In the genomic region with DNA sequence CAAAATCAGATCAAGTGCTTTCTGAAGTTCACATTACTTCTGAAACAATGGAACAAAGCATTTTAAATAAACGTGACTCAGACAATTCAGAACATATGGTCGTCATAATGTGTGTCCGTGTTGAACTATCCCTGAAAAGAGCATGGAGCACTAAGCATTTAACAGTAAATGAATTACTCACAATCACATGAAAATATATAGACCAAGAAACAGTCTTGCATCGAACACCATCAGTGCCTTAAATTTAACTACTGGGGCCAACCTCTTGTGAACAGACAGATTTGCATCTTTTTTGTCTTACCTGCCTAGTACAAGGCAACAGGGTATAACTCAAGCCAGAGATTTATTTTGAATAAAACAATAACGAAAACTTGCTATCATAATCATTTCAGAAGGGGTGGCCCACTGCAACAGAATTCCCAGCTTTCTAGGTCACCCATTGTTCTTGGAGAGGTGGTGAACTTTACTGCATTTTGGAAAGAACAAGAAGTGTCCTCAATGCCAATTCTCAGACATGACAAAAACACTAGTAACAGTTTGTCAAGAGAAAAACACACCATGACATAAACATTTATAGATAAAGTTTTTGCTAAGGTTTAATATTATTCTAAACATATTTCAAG, we compare ENCODE assay signal across 28 cellular contexts.
"Had no signal": no experiment of that assay in that cellular context is flagged by ENCODE, and none has a peak within 500 bp of the region (broad histone marks: within the 10 kb centered on the region; RNA-seq: fewer than 3 reads in every experiment).

No MANE protein-coding gene starts in this region.

- H3K4me3 Mint-ChIP-seq: naive B cell; natural killer cell treated with Interleukin-12 subunit alpha and Interleukin-12 subunit beta and Interleukin-15 and Interleukin-18, amount 100 ng/mL, for 72 hours; nephron progenitor cell; neural crest cell; stimulated activated naive B cell treated with anti-CD40 and anti-IgM and Interleukin-4, amounts not matched to agents 10 μg/mL and 1 μg/mL and 100 μg/mL, for 72 hours; stimulated activated naive CD8-positive, alpha-beta T cell treated with anti-CD3 and anti-CD28 coated beads, Interleukin-15, Interleukin-2, amounts not matched to agents 100 ng/mL and 50 ng/mL, for 24 hours had no signal

- H3K27ac ChIP-seq: neutrophil, pancreas, psoas muscle, right lobe of liver, sigmoid colon, stomach, thoracic aorta, thyroid gland, tibial nerve, upper lobe of left lung, vagina had no signal

- H3K27me3 Mint-ChIP-seq: natural killer cell treated with Interleukin-12 subunit alpha and Interleukin-12 subunit beta and Interleukin-15 and Interleukin-18, amount 100 ng/mL, for 72 hours; stimulated activated naive CD8-positive, alpha-beta T cell treated with anti-CD3 and anti-CD28 coated beads, Interleukin-15, Interleukin-2, amounts not matched to agents 100 ng/mL and 50 ng/mL, for 24 hours had no signal

- H3K36me3 ChIP-seq: neutrophil, pancreas, right lobe of liver, sigmoid colon, stomach, thoracic aorta, thyroid gland, tibial nerve, upper lobe of left lung, vagina had no signal

- H3K27ac Mint-ChIP-seq: naive B cell; nephron progenitor cell; progenitor cell of endocrine pancreas; stimulated activated naive CD8-positive, alpha-beta T cell treated with anti-CD3 and anti-CD28 coated beads, Interleukin-15, Interleukin-2, amounts not matched to agents 100 ng/mL and 50 ng/mL, for 24 hours had no signal

- DNase-seq: naive B cell; nephron progenitor cell; pancreas; psoas muscle; right cardiac atrium; right lobe of liver; sigmoid colon; small intestine; stimulated activated CD4-positive, alpha-beta T cell treated with anti-CD3 and anti-CD28 coated beads, Interleukin-15, amount 100 ng/mL, for 24 hours; stimulated activated CD4-positive, alpha-beta T cell treated with anti-CD3 and anti-CD28 coated beads, Interleukin-2, amount 100 ng/mL, for 24 hours; stimulated activated CD4-positive, alpha-beta T cell treated with anti-CD3 and anti-CD28 coated beads, Interleukin-2, amount 100 ng/mL, for 48 hours; stimulated activated CD4-positive, alpha-beta T cell treated with anti-CD3 and anti-CD28 coated beads, Interleukin-4, amount 100 ng/mL, for 4 hours; stimulated activated CD8-positive, alpha-beta memory T cell treated with anti-CD3 and anti-CD28 coated beads, Interleukin-4, amount 100 ng/mL, for 48 hours; stimulated activated naive B cell treated with anti-CD40 and anti-IgM and Interleukin-4, amounts not matched to agents 10 μg/mL and 1 μg/mL and 100 μg/mL, for 72 hours; stimulated activated naive CD4-positive, alpha-beta T cell treated with Interleukin-2 at 50 U/mL for 16 hours; stomach; thyroid gland; trophoblast cell; upper lobe of left lung had no signal

- H3K27me3 ChIP-seq: neutrophil, pancreas, right lobe of liver, sigmoid colon, stomach, thyroid gland, tibial nerve, upper lobe of left lung, vagina had no signal

- H3K36me3 Mint-ChIP-seq: naive B cell; natural killer cell treated with Interleukin-12 subunit alpha and Interleukin-12 subunit beta and Interleukin-15 and Interleukin-18, amount 100 ng/mL, for 72 hours; stimulated activated naive B cell treated with anti-CD40 and anti-IgM and Interleukin-4, amounts not matched to agents 10 μg/mL and 1 μg/mL and 100 μg/mL, for 72 hours had no signal

- H3K4me3 ChIP-seq: pancreas, psoas muscle, right lobe of liver, sigmoid colon, stomach, thoracic aorta, thyroid gland, tibial nerve, upper lobe of left lung, vagina had no signal

- H3K4me1 ChIP-seq: pancreas, psoas muscle, right lobe of liver, sigmoid colon, stomach, tibial nerve, upper lobe of left lung, vagina had no signal

- FAIRE-seq: pancreas, small intestine, urothelium cell line had no signal

- ATAC-seq: natural killer cell treated with Interleukin-12 subunit alpha and Interleukin-12 subunit beta and Interleukin-15 and Interleukin-18, amount 100 ng/mL, for 72 hours; pancreas; psoas muscle; right cardiac atrium; right lobe of liver; stimulated activated naive B cell treated with anti-CD40 and anti-IgM and Interleukin-4, amounts not matched to agents 10 μg/mL and 1 μg/mL and 100 μg/mL, for 72 hours had no signal

- H3K9me3 Mint-ChIP-seq: naive B cell; natural killer cell treated with Interleukin-12 subunit alpha and Interleukin-12 subunit beta and Interleukin-15 and Interleukin-18, amount 100 ng/mL, for 72 hours; nephron progenitor cell; stimulated activated naive B cell treated with anti-CD40 and anti-IgM and Interleukin-4, amounts not matched to agents 10 μg/mL and 1 μg/mL and 100 μg/mL, for 72 hours; stimulated activated naive CD8-positive, alpha-beta T cell treated with anti-CD3 and anti-CD28 coated beads, Interleukin-15, Interleukin-2, amounts not matched to agents 100 ng/mL and 50 ng/mL, for 24 hours had no signal

- H3K9me3 ChIP-seq: neutrophil, pancreas, psoas muscle, right lobe of liver, sigmoid colon, stomach, thoracic aorta, thyroid gland, tibial nerve, upper lobe of left lung, vagina had no signal

- H3K4me1 Mint-ChIP-seq: nephron progenitor cell had no signal
